Comparison of ENCODE assay signal across 8 cellular contexts in the genomic region with DNA sequence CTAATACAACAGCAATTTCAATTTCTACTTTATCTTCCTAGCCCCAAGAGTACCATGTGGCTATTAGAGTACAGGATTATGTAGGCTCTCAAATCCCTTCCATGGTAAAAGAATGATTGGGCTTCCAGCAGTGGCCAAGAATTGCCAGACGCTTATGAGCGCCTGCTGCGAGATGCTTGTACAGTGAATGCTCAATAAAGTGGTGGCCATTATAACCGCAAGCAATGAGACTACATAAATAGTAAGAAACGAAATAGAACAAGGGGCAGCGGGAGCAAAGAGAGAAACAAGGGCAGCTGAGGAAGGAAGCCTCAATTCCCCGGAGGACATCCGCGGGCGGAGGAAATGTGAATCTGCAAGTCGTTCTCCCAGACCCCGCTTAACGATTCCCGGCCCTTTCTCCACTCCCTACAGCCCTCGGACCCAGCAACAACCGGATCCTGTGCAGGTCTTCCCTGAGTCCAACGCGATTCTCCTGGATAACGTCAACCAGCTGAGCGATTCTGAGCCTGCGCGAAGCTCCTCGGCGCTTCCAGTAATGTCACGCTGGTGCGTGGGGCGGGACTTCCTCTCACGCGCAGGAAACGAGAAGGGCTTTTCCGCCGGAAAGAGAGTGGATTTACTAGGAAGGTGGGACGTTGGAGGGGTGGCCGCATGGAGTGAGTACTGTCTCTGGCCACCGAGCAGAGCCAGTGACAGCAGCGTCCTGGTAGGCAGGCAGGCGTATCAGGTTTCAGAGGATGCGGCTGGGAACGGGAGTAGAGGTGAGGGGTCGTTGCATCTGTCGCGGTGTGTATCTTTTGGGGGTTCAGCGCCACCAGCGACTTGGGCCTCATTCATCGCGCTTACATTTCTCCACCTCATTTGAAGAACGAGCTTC. TPM values are rescaled to one million over a fixed set of nuclear protein-coding genes. Genes with fewer than 3 reads are reported as not detected.
DNase-seq lines count a peak whose midpoint lies in the region; ATAC-seq and TF ChIP-seq lines count a peak whose summit lies in the region.

No MANE protein-coding gene starts in this region.

- DNase-seq in DMS53 treated with DMSO at 0.1 percent for 48 hours (lab: John Stamatoyannopoulos, UW; ENCODE audit: unreplicated experiment) (peak; percentile 83), KG1 (lab: John Stamatoyannopoulos, UW) (peak; percentile 87)
- DNase-seq in activated T-cell treated with anti-CD3 and anti-CD28 coated beads, Interleukin-2, amount 50 U/mL, for 48 hours: peak; percentile 88 to 90
- DNase-seq in stimulated activated CD8-positive, alpha-beta memory T cell treated with anti-CD3 and anti-CD28 coated beads, Interleukin-7, amount 100 ng/mL, for 1 hour (ENCODE audit: low read depth in 2 of 2): peak; percentile 61 to 69

- no peaks in the 10 kb centered on the region for H3K27me3 ChIP-seq in muscle layer of colon (ENCODE audit: control insufficient read depth in 1 of 2, insufficient read depth in 2 of 2, low read length in 2 of 2)

- H3K9me3 ChIP-seq in muscle layer of colon (ENCODE audit: low read length): no peaks in the 10 kb centered on the region

- peak overlapping the region; percentile 83 for H3K27ac ChIP-seq in muscle layer of colon (ENCODE audit: low read depth, low read length)

- H3K4me1 ChIP-seq in muscle layer of colon (ENCODE audit: insufficient read depth, low read length): peaks cover 13% of the 10 kb centered on the region

- peaks cover 11% of the 10 kb centered on the region for H3K36me3 ChIP-seq in muscle layer of colon (ENCODE audit: insufficient read depth, low read length)

- H3K9ac ChIP-seq in muscle layer of colon (ENCODE audit: low read length): peak overlapping the region; percentile 57

- ATAC-seq in GM21723 (IDR thresholded peaks at IDR 0.05; ENCODE audit: unreplicated experiment) (peak; percentile 93), esophagus mucosa (peak; percentile 93)

- peak overlapping the region; percentile 75 to 80 for H3K4me3 ChIP-seq in muscle layer of colon (ENCODE audit: low read depth in 1 of 2, low read length in 2 of 2)

TF ChIP-seq in PFSK-1, 5 proteins besides CTCF, POLR2A, EP300 and RAD21:
- TF ChIP-seq TAF1 (IDR thresholded peaks at IDR 0.05; ENCODE audit: borderline replicate concordance, insufficient read depth, low read length) (no peak), SIN3A (IDR thresholded peaks at IDR 0.05; ENCODE audit: borderline replicate concordance, insufficient read depth, low read length) (no peak; the same call in 1 of the 2 replicates), POLR2AphosphoS5 (IDR thresholded peaks at IDR 0.05; ENCODE audit: low read depth, low read length) (peak; percentile 99), FOXP2 (optimal IDR thresholded peaks at IDR 0.05; ENCODE audit: borderline replicate concordance, extremely low read depth, extremely low read length, insufficient read depth) (peak; percentile 52)
- TF ChIP-seq, protein P1, sequence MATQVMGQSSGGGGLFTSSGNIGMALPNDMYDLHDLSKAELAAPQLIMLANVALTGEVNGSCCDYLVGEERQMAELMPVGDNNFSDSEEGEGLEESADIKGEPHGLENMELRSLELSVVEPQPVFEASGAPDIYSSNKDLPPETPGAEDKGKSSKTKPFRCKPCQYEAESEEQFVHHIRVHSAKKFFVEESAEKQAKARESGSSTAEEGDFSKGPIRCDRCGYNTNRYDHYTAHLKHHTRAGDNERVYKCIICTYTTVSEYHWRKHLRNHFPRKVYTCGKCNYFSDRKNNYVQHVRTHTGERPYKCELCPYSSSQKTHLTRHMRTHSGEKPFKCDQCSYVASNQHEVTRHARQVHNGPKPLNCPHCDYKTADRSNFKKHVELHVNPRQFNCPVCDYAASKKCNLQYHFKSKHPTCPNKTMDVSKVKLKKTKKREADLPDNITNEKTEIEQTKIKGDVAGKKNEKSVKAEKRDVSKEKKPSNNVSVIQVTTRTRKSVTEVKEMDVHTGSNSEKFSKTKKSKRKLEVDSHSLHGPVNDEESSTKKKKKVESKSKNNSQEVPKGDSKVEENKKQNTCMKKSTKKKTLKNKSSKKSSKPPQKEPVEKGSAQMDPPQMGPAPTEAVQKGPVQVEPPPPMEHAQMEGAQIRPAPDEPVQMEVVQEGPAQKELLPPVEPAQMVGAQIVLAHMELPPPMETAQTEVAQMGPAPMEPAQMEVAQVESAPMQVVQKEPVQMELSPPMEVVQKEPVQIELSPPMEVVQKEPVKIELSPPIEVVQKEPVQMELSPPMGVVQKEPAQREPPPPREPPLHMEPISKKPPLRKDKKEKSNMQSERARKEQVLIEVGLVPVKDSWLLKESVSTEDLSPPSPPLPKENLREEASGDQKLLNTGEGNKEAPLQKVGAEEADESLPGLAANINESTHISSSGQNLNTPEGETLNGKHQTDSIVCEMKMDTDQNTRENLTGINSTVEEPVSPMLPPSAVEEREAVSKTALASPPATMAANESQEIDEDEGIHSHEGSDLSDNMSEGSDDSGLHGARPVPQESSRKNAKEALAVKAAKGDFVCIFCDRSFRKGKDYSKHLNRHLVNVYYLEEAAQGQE (IDR thresholded peaks at IDR 0.05; ENCODE audit: insufficient read depth in 1 of 2, low read depth in 2 of 2, low read length in 2 of 2): no peak

RNA-seq across cellular contexts. Expression of a gene that starts 40.5 kb away (rescaled TPM):
- 1.3 TPM for polyA plus RNA-seq in PFSK-1 (2012; ENCODE audit: insufficient read length, low read depth)
- 0.88 TPM for total RNA-seq in esophagus mucosa

RNA-seq across cellular contexts. Expression of a gene that starts 55.7 kb away (rescaled TPM):
- not detected for polyA plus RNA-seq in PFSK-1 (2012; ENCODE audit: insufficient read length, low read depth)
- not detected for total RNA-seq in esophagus mucosa

RNA-seq across cellular contexts. Expression of a gene that starts 59.2 kb away (rescaled TPM):
- polyA plus RNA-seq in PFSK-1 (2012; ENCODE audit: insufficient read length, low read depth): 4.1 TPM
- 4.0 TPM for total RNA-seq in esophagus mucosa

Comparison
In these comparisons a context has a peak if more than half of its experiments do, and no peak if none do; other contexts are left out.
1. Peak in every context shown above with its lines: DNase-seq, ATAC-seq, H3K4me3 ChIP-seq and H3K27ac ChIP-seq.